In the genomic region with DNA sequence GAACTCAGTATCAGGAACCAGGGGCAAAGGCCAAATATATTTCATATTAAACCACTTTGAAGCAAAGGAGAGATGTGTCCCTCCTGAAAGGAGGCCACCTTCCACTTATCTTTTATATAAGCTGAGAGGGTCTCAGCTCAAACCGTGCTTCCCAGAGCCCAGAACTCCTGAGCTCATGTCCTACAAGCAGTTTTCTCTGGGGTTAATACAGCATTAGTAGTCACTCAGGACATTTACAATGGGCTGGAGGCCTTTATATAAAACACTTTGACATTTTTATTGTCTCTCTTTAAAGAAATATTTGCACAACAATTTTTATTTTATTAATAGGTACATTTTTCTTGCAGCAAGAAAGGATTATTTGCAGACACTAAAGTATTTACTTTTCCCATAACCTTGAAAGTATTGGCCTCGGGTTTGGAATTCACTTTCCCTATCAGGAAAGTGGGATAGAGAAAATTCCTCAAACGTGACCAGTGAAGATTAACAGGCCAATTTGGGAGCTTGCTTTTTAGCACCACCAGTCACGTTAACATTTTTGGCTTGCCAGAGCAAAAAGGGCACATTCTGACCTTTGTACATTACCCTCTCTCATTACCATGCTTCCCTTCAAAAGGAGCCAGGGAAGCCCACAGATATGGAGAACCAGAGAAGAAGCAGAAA, we compare ENCODE assay signal across 2 cellular contexts.
TF ChIP-seq lines count a peak whose summit lies in the region.

No MANE protein-coding gene starts in this region.

TF ChIP-seq in H1, 55 proteins besides CTCF, POLR2A, EP300 and RAD21:
- no peak for TF ChIP-seq CEBPB (IDR thresholded peaks at IDR 0.05; ENCODE audit: low read depth, low read length)
- TF ChIP-seq EGR1 (IDR thresholded peaks at IDR 0.05; ENCODE audit: borderline replicate concordance, low read depth, low read length) = no peak
- no peak for TF ChIP-seq USF2 (IDR thresholded peaks at IDR 0.05; ENCODE audit: low read length)
- no peak for TF ChIP-seq CHD1 (IDR thresholded peaks at IDR 0.05; ENCODE audit: low read depth, low read length)
- no peak for TF ChIP-seq SIRT6 (IDR thresholded peaks at IDR 0.05; ENCODE audit: low read length)
- no peak for TF ChIP-seq CBX8 (IDR thresholded peaks at IDR 0.05; ENCODE audit: borderline replicate concordance, low read depth, low read length)
- no peak for TF ChIP-seq BRCA1 (IDR thresholded peaks at IDR 0.05; ENCODE audit: low read depth, low read length)
- TF ChIP-seq KDM1A (IDR thresholded peaks at IDR 0.05; ENCODE audit: borderline replicate concordance, low read length) = no peak
- no peak for TF ChIP-seq SP1 (IDR thresholded peaks at IDR 0.05; ENCODE audit: low read depth, low read length)
- TF ChIP-seq SRF (IDR thresholded peaks at IDR 0.05; ENCODE audit: low read depth, low read length) = no peak
- TF ChIP-seq TBP (IDR thresholded peaks at IDR 0.05; ENCODE audit: low read depth, low read length) = no peak
- TF ChIP-seq SAP30 (IDR thresholded peaks at IDR 0.05; ENCODE audit: insufficient read depth, insufficient replicate concordance, low read length) = no peak

TF ChIP-seq in HepG2, 621 proteins besides CTCF, POLR2A, EP300 and RAD21 (continues in another document):
- TF ChIP-seq HMG20A (CRISPR knock-in tag; IDR thresholded peaks at IDR 0.05; ENCODE audit: borderline replicate concordance) = peak; percentile 28; the same call in 1 of the 2 replicates
- no peak for TF ChIP-seq ZMYM2 (CRISPR knock-in tag; IDR thresholded peaks at IDR 0.05)
- TF ChIP-seq ZNF709 (CRISPR knock-in tag; IDR thresholded peaks at IDR 0.05) = no peak
- peak; percentile 74 for TF ChIP-seq ZMYM4 (CRISPR knock-in tag; IDR thresholded peaks at IDR 0.05)
- TF ChIP-seq ELF4 (CRISPR knock-in tag; IDR thresholded peaks at IDR 0.05; ENCODE audit: borderline replicate concordance) = no peak
- TF ChIP-seq ZNF674 (CRISPR knock-in tag; IDR thresholded peaks at IDR 0.05; ENCODE audit: low read depth) = no peak
- TF ChIP-seq ZFP36L1 (CRISPR knock-in tag; IDR thresholded peaks at IDR 0.05) = no peak
- peak; percentile 91 for TF ChIP-seq LCORL (IDR thresholded peaks at IDR 0.05)
- TF ChIP-seq LCORL (CRISPR knock-in tag; IDR thresholded peaks at IDR 0.05) = peak; percentile 87
- TF ChIP-seq ZBTB2 (CRISPR knock-in tag; IDR thresholded peaks at IDR 0.05; ENCODE audit: low read depth) = no peak
- no peak for TF ChIP-seq JDP2 (CRISPR knock-in tag; IDR thresholded peaks at IDR 0.05; ENCODE audit: borderline replicate concordance)
- TF ChIP-seq NRL (CRISPR knock-in tag; IDR thresholded peaks at IDR 0.05; ENCODE audit: borderline replicate concordance) = no peak
- no peak for TF ChIP-seq GTF3A (CRISPR knock-in tag; conservative IDR thresholded peaks at IDR 0.05)
- TF ChIP-seq JUN (CRISPR knock-in tag; IDR thresholded peaks at IDR 0.05) = no peak
- TF ChIP-seq KLF16 (CRISPR knock-in tag; IDR thresholded peaks at IDR 0.05) = no peak
- TF ChIP-seq ZNF777 (CRISPR knock-in tag; IDR thresholded peaks at IDR 0.05) = no peak
- TF ChIP-seq, protein P1, sequence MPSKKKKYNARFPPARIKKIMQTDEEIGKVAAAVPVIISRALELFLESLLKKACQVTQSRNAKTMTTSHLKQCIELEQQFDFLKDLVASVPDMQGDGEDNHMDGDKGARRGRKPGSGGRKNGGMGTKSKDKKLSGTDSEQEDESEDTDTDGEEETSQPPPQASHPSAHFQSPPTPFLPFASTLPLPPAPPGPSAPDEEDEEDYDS (CRISPR knock-in tag; IDR thresholded peaks at IDR 0.05) = no peak
- TF ChIP-seq KLF6 (CRISPR knock-in tag; IDR thresholded peaks at IDR 0.05) = no peak
- TF ChIP-seq ZNF562 (CRISPR knock-in tag; IDR thresholded peaks at IDR 0.05; ENCODE audit: borderline replicate concordance) = no peak
- no peak for TF ChIP-seq ZNF616 (CRISPR knock-in tag; IDR thresholded peaks at IDR 0.05; ENCODE audit: low read depth)
- TF ChIP-seq, protein P2, sequence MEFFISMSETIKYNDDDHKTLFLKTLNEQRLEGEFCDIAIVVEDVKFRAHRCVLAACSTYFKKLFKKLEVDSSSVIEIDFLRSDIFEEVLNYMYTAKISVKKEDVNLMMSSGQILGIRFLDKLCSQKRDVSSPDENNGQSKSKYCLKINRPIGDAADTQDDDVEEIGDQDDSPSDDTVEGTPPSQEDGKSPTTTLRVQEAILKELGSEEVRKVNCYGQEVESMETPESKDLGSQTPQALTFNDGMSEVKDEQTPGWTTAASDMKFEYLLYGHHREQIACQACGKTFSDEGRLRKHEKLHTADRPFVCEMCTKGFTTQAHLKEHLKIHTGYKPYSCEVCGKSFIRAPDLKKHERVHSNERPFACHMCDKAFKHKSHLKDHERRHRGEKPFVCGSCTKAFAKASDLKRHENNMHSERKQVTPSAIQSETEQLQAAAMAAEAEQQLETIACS (CRISPR knock-in tag; IDR thresholded peaks at IDR 0.05) = no peak
- no peak for TF ChIP-seq ZBTB7B (CRISPR knock-in tag; IDR thresholded peaks at IDR 0.05)
- TF ChIP-seq NPAS2 (CRISPR knock-in tag; IDR thresholded peaks at IDR 0.05; ENCODE audit: borderline replicate concordance) = no peak
- TF ChIP-seq ZNF510 (CRISPR knock-in tag; IDR thresholded peaks at IDR 0.05; ENCODE audit: low read depth) = no peak
- TF ChIP-seq ARNTL (CRISPR knock-in tag; IDR thresholded peaks at IDR 0.05) = no peak
- TF ChIP-seq NR0B2 (CRISPR knock-in tag; IDR thresholded peaks at IDR 0.05) = no peak
- TF ChIP-seq ZNF770 (CRISPR knock-in tag; IDR thresholded peaks at IDR 0.05) = no peak
- TF ChIP-seq ZNF781 (CRISPR knock-in tag; IDR thresholded peaks at IDR 0.05; ENCODE audit: borderline replicate concordance, not compliant biosample characterization) = no peak
- TF ChIP-seq ZNF768 (CRISPR knock-in tag; IDR thresholded peaks at IDR 0.05) = no peak
- TF ChIP-seq RFX3 (CRISPR knock-in tag; IDR thresholded peaks at IDR 0.05) = no peak
- peak; percentile 72 for TF ChIP-seq BCL6 (CRISPR knock-in tag; IDR thresholded peaks at IDR 0.05)
- TF ChIP-seq, protein P3, sequence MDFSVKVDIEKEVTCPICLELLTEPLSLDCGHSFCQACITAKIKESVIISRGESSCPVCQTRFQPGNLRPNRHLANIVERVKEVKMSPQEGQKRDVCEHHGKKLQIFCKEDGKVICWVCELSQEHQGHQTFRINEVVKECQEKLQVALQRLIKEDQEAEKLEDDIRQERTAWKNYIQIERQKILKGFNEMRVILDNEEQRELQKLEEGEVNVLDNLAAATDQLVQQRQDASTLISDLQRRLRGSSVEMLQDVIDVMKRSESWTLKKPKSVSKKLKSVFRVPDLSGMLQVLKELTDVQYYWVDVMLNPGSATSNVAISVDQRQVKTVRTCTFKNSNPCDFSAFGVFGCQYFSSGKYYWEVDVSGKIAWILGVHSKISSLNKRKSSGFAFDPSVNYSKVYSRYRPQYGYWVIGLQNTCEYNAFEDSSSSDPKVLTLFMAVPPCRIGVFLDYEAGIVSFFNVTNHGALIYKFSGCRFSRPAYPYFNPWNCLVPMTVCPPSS (IDR thresholded peaks at IDR 0.05) = no peak
- TF ChIP-seq, protein P4, sequence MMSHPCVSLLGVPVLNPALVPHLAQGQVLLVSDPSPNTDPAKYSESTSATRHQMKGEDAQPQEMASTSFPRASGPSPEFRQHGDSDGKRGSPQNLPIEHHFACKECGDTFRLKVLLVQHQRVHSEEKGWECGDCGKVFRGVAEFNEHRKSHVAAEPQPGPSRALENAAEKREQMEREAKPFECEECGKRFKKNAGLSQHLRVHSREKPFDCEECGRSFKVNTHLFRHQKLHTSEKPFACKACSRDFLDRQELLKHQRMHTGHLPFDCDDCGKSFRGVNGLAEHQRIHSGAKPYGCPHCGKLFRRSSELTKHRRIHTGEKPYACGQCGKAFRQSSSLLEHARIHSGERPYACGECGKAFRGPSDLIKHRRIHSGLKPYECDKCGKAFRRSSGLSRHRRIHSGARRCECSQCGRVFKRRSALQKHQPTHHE (CRISPR knock-in tag; IDR thresholded peaks at IDR 0.05; ENCODE audit: borderline replicate concordance) = no peak
- no peak for TF ChIP-seq ZNF451 (CRISPR knock-in tag; IDR thresholded peaks at IDR 0.05)
- no peak for TF ChIP-seq ELF3 (CRISPR knock-in tag; IDR thresholded peaks at IDR 0.05)
- no peak for TF ChIP-seq ATM (IDR thresholded peaks at IDR 0.05; ENCODE audit: borderline replicate concordance)
- no peak for TF ChIP-seq ZNF260 (CRISPR knock-in tag; IDR thresholded peaks at IDR 0.05; ENCODE audit: borderline replicate concordance, low read depth)
- no peak for TF ChIP-seq PHF8 (CRISPR knock-in tag; IDR thresholded peaks at IDR 0.05)
- TF ChIP-seq MTA3 (CRISPR knock-in tag; IDR thresholded peaks at IDR 0.05) = no peak
- TF ChIP-seq ZFX (CRISPR knock-in tag; IDR thresholded peaks at IDR 0.05; ENCODE audit: low read depth) = no peak
- no peak for TF ChIP-seq ZNF253 (CRISPR knock-in tag; IDR thresholded peaks at IDR 0.05; ENCODE audit: borderline replicate concordance)
- TF ChIP-seq KIAA2018 (CRISPR knock-in tag; IDR thresholded peaks at IDR 0.05; ENCODE audit: borderline replicate concordance) = no peak
- TF ChIP-seq ZFAT (CRISPR knock-in tag; conservative IDR thresholded peaks at IDR 0.05) = no peak
- TF ChIP-seq PCBP2 (optimal IDR thresholded peaks at IDR 0.05; ENCODE audit: low read depth, low read length, poor library complexity, severe bottlenecking) = no peak
- no peak for TF ChIP-seq ZNF678 (CRISPR knock-in tag; IDR thresholded peaks at IDR 0.05)
- TF ChIP-seq SNAPC2 (CRISPR knock-in tag; IDR thresholded peaks at IDR 0.05) = no peak
